In genomic region chr3:158086776-158087175, GRCh38 we compare ENCODE assay signal across 35 cellular contexts. TPM values are rescaled to one million over a fixed set of nuclear protein-coding genes. Genes with fewer than 3 reads are reported as not detected.
"Had no signal": no experiment of that assay in that cellular context is flagged by ENCODE, and none has a peak within 500 bp of the region (broad histone marks: within the 10 kb centered on the region; RNA-seq: fewer than 3 reads in every experiment).

No MANE protein-coding gene starts in this region.

- DNase-seq: activated B cell treated with CpG ODN at 0.5 μM for 24 hours; activated CD4-positive, alpha-beta memory T cell treated with anti-CD3 and anti-CD28 coated beads for 36 hours; activated CD4-positive, alpha-beta T cell treated with anti-CD3 and anti-CD28 coated beads for 48 hours; activated CD8-positive, alpha-beta memory T cell treated with anti-CD3 and anti-CD28 coated beads, Interleukin-2, amount 10 ng/mL, durations not matched to agents 7 days and 5 days; activated CD8-positive, alpha-beta memory T cell treated with anti-CD3 and anti-CD28 coated beads, Interleukin-2, amount 50 U/mL, for 4 hours; activated CD8-positive, alpha-beta T cell treated with anti-CD3 and anti-CD28 coated beads, Interleukin-2, amount 10 ng/mL, durations not matched to agents 7 days and 5 days; activated effector memory CD4-positive, alpha-beta T cell treated with anti-CD3 and anti-CD28 coated beads, Interleukin-2, amount 50 U/mL, for 16 hours; activated naive CD4-positive, alpha-beta T cell treated with anti-CD3 and anti-CD28 coated beads for 36 hours; activated naive CD8-positive, alpha-beta T cell treated with anti-CD3 and anti-CD28 coated beads for 36 hours; activated naive CD8-positive, alpha-beta T cell treated with anti-CD3 and anti-CD28 coated beads, Interleukin-2, amount 50 U/mL, for 24 hours; activated T-cell treated with anti-CD3 and anti-CD28 coated beads, Interleukin-2, amount 50 U/mL, for 1 hour; activated T-cell treated with anti-CD3 and anti-CD28 coated beads, Interleukin-2, amount 50 U/mL, for 48 hours; adrenal gland; amygdala; aorta; body of pancreas; central memory CD4-positive, alpha-beta T cell; dermis blood vessel endothelial cell; effector CD4-positive, alpha-beta T cell; effector memory CD8-positive, alpha-beta T cell; erythroblast; gastrocnemius medialis; glutamatergic neuron; heart left ventricle; T-helper 1 cell; T-helper 17 cell; T1000; WERI-Rb-1 had no signal

- H3K36me3 ChIP-seq: adrenal gland, cardiac muscle cell, esophagus muscularis mucosa, gastrocnemius medialis, heart left ventricle, WERI-Rb-1 had no signal

- H3K4me3 ChIP-seq: adrenal gland, body of pancreas, cardiac muscle cell, coronary artery, esophagus muscularis mucosa, gastrocnemius medialis, heart left ventricle had no signal

- ATAC-seq: activated CD4-positive, CD25-positive, alpha-beta regulatory T cell treated with anti-CD3 and anti-CD28 coated beads, Interleukin-2, amount 50 U/mL, for 24 hours; activated CD8-positive, alpha-beta memory T cell treated with anti-CD3 and anti-CD28 coated beads, Interleukin-2, amount 10 ng/mL, durations not matched to agents 7 days and 5 days; activated CD8-positive, alpha-beta T cell treated with anti-CD3 and anti-CD28 coated beads, Interleukin-2, amount 10 ng/mL, durations not matched to agents 7 days and 5 days; activated naive CD8-positive, alpha-beta T cell treated with anti-CD3 and anti-CD28 coated beads, Interleukin-2, amount 50 U/mL, for 24 hours; body of pancreas; effector memory CD8-positive, alpha-beta T cell; gastrocnemius medialis; heart left ventricle; T-helper 17 cell had no signal

- H3K27ac ChIP-seq: adrenal gland, body of pancreas, cardiac muscle cell, coronary artery, esophagus muscularis mucosa, gastrocnemius medialis, heart left ventricle, WERI-Rb-1 had no signal

- H3K9me3 ChIP-seq: adrenal gland, body of pancreas, esophagus muscularis mucosa, gastrocnemius medialis, heart left ventricle had no signal

- H3K4me1 ChIP-seq: adrenal gland, body of pancreas, esophagus muscularis mucosa, gastrocnemius medialis, heart left ventricle had no signal

- H3K27me3 ChIP-seq: body of pancreas had no signal

RNA-seq across cellular contexts. Expression of gene SHOX2, which starts 19.4 kb away (rescaled TPM):
- total RNA-seq: activated B cell treated with CpG ODN at 0.5 μM for 24 hours; activated CD4-positive, alpha-beta memory T cell treated with anti-CD3 and anti-CD28 coated beads for 36 hours; activated CD8-positive, alpha-beta memory T cell treated with anti-CD3 and anti-CD28 coated beads for 36 hours; activated CD8-positive, alpha-beta memory T cell treated with anti-CD3 and anti-CD28 coated beads, Interleukin-2, amount 10 ng/mL, durations not matched to agents 7 days and 5 days; activated CD8-positive, alpha-beta T cell treated with anti-CD3 and anti-CD28 coated beads, Interleukin-2, amount 10 ng/mL, durations not matched to agents 7 days and 5 days; activated naive CD4-positive, alpha-beta T cell treated with anti-CD3 and anti-CD28 coated beads for 36 hours; activated naive CD8-positive, alpha-beta T cell treated with anti-CD3 and anti-CD28 coated beads for 36 hours; activated T-helper 1 cell treated with anti-CD3 and anti-CD28 coated beads, Interleukin-12 subunit alpha, Interleukin-12 subunit beta, Interleukin-2, Interleukin-4 antibody, amounts not matched to agents 30 ng/mL and 10 ng/mL and 1 ng/mL, durations not matched to agents 14 hours and 24 hours and 36 hours; activated T-helper 2 cell treated with anti-CD3 and anti-CD28 coated beads, Interferon-gamma antibody, Interleukin-2, Interleukin-4, amounts not matched to agents 10 μg/mL and 5 μg/mL and 100 μg/mL, durations not matched to agents 14 hours and 24 hours and 36 hours; dermis blood vessel endothelial cell; T-helper 17 cell had no signal
